In genomic region chr2:109702250-109702985, GRCh38 we compare ENCODE assay signal across 1 cellular context.
TF ChIP-seq lines count a peak whose summit lies in the region.

No MANE protein-coding gene starts in this region.

TF ChIP-seq in GM23338, 12 proteins besides CTCF, POLR2A, EP300 and RAD21 (continued from another document):
- no peak for TF ChIP-seq ZNF462 (CRISPR knock-in tag; IDR thresholded peaks at IDR 0.05)
- TF ChIP-seq STAT1 (IDR thresholded peaks at IDR 0.05; ENCODE audit: unreplicated experiment): no peak
- TF ChIP-seq ZNF114 (CRISPR knock-in tag; IDR thresholded peaks at IDR 0.05): no peak
- no peak for TF ChIP-seq EZH2phosphoT487 (IDR thresholded peaks at IDR 0.05; ENCODE audit: unreplicated experiment)
- TF ChIP-seq NANOG (IDR thresholded peaks at IDR 0.05; ENCODE audit: borderline replicate concordance): no peak
- TF ChIP-seq ZNF331 (CRISPR knock-in tag; IDR thresholded peaks at IDR 0.05; ENCODE audit: low read depth): no peak
- no peak for TF ChIP-seq EZH2 (IDR thresholded peaks at IDR 0.05; ENCODE audit: low read depth, unreplicated experiment)
- no peak for TF ChIP-seq CREB1 (CRISPR knock-in tag; IDR thresholded peaks at IDR 0.05; ENCODE audit: low read depth)
- no peak for TF ChIP-seq POLR2AphosphoS5 (IDR thresholded peaks at IDR 0.05; ENCODE audit: low read depth)
- TF ChIP-seq ETS1 (IDR thresholded peaks at IDR 0.05): no peak
- TF ChIP-seq JUNB (IDR thresholded peaks at IDR 0.05; ENCODE audit: unreplicated experiment): no peak
TF ChIP-seq in GM23338: peak in this region for 0.
